ENCODE assay signal across 10 cellular contexts in genomic region chr16:4327386-4327781, GRCh38. TPM values are rescaled to one million over a fixed set of nuclear protein-coding genes. Genes with fewer than 3 reads are reported as not detected.
DNase-seq lines count a peak whose midpoint lies in the region; ATAC-seq, FAIRE-seq and TF ChIP-seq lines count a peak whose summit lies in the region.
"Had no signal": no experiment of that assay in that cellular context is flagged by ENCODE, and none has a peak within 500 bp of the region (broad histone marks: within the 10 kb centered on the region; RNA-seq: fewer than 3 reads in every experiment).

No MANE protein-coding gene starts in this region.

- ATAC-seq in A549, result no peak
- no peak for ATAC-seq in HG03469 (IDR thresholded peaks at IDR 0.05; ENCODE audit: unreplicated experiment)

- H3K27ac ChIP-seq in A549 (peak overlapping the region in 1 of 2 experiments; percentile 87; a peak in 3 of 6 replicates), OCI-LY3 (ENCODE audit: low read length) (no peak overlapping the region), esophagus squamous epithelium (peak overlapping the region in 3 of 4 donors; percentile 64 to 87 (median 72)), parathyroid adenoma (peak overlapping the region; percentile 90)

- TF ChIP-seq POLR2A in A549 (IDR thresholded peaks at IDR 0.05; ENCODE audit: low read length) (no peak), esophagus squamous epithelium (IDR thresholded peaks at IDR 0.05) (no peak)

- H3K36me3 ChIP-seq in OCI-LY3 (replicated peaks; ENCODE audit: low read depth, low read length) (no peaks in the 10 kb centered on the region), esophagus squamous epithelium (peaks cover 0 to 4% (median 0%) of the 10 kb centered on the region in 3 donors), parathyroid adenoma (ENCODE audit: control insufficient read depth, insufficient read depth, low read length) (no peaks in the 10 kb centered on the region)

- H3K27me3 ChIP-seq in OCI-LY3 (ENCODE audit: low read depth, low read length), result no peaks in the 10 kb centered on the region
- peaks cover 0 to 17% (median 0%) of the 10 kb centered on the region in 4 donors for H3K27me3 ChIP-seq in esophagus squamous epithelium
- H3K27me3 ChIP-seq in parathyroid adenoma (ENCODE audit: control insufficient read depth, insufficient read depth, low read length), result no peaks in the 10 kb centered on the region

- no peak for TF ChIP-seq CTCF in A549 (IDR thresholded peaks at IDR 0.05)
- no peak for TF ChIP-seq CTCF in OCI-LY3 (IDR thresholded peaks at IDR 0.05; ENCODE audit: low read depth, low read length)
- no peak for TF ChIP-seq CTCF in esophagus squamous epithelium (IDR thresholded peaks at IDR 0.05)
- TF ChIP-seq CTCF in parathyroid adenoma (IDR thresholded peaks at IDR 0.05), result no peak

- no peaks in the 10 kb centered on the region for H3K9me3 ChIP-seq in A549
- H3K9me3 ChIP-seq in OCI-LY3 (ENCODE audit: insufficient read depth, low read length), result no peaks in the 10 kb centered on the region
- H3K9me3 ChIP-seq in esophagus squamous epithelium, result no peaks in the 10 kb centered on the region
- H3K9me3 ChIP-seq in parathyroid adenoma (ENCODE audit: control insufficient read depth, low read length), result no peaks in the 10 kb centered on the region

- H2AFZ ChIP-seq in OCI-LY3 (ENCODE audit: low read depth, low read length) (no peak overlapping the region), parathyroid adenoma (no peak overlapping the region)

- WGBS in A549 (ENCODE audit: missing lambda C conversion rate), result 100% methylated on average over 1 of the region's 33 CpGs
- WGBS in esophagus squamous epithelium, 2 donors, result 20% methylated on average over 1 of the region's 33 CpGs; no CpG with 5 or more reads in 1 of the 2 donors

- H3K4me2 ChIP-seq in A549, result peak overlapping the region; percentile 67; the same call in 1 of the 3 replicates
- peak overlapping the region; percentile 88 for H3K4me2 ChIP-seq in OCI-LY3 (ENCODE audit: low read length)
- no peak overlapping the region for H3K4me2 ChIP-seq in parathyroid adenoma (ENCODE audit: low read length)

- no peaks in the 10 kb centered on the region for H4K20me1 ChIP-seq in OCI-LY3 (ENCODE audit: insufficient read depth, low read length)

- CTCF ChIA-PET in A549 (lab: Yijun Ruan, JAX), result interaction anchor here (0.9 to 22.8 kb wide), 11 partner anchors 13 to 77 kb away, joined by 3 to 423 read pairs (median 45); partner anchors contain the start of gene GLIS2

- H3K4me1 ChIP-seq in A549 (peaks cover 69% of the 10 kb centered on the region), OCI-LY3 (ENCODE audit: low read length) (peaks cover 19% of the 10 kb centered on the region), esophagus squamous epithelium (peaks cover 43 to 78% (median 52%) of the 10 kb centered on the region in 3 donors), parathyroid adenoma (peaks cover 48% of the 10 kb centered on the region)

- H3K79me2 ChIP-seq in OCI-LY3 (ENCODE audit: low read length) (no peaks in the 10 kb centered on the region), parathyroid adenoma (peaks cover 60% of the 10 kb centered on the region)

- TF ChIP-seq EP300 in A549 (IDR thresholded peaks at IDR 0.05), result no peak

- intact Hi-C loops in esophagus squamous epithelium (cut with DNase I), result no loop called here

- FAIRE-seq in A549 (lab: Jason Lieb, UNC), result no peak
- FAIRE-seq: GM19239 had no signal

- H3K4me3 ChIP-seq in A549, result no peak overlapping the region
- peak overlapping the region; percentile 89 for H3K4me3 ChIP-seq in OCI-LY3 (ENCODE audit: low read length)
- H3K4me3 ChIP-seq in esophagus squamous epithelium, result peak overlapping the region; percentile 16 to 74 (median 48)
- H3K4me3 ChIP-seq in parathyroid adenoma (ENCODE audit: low read depth, low read length), result no peak overlapping the region

- DNase-seq in A549 (ENCODE audit: low read depth in 1 of 2, low spot score in 1 of 2) (no peak), esophagus squamous epithelium (lab: John Stamatoyannopoulos, UW) (no peak), T-helper 2 cell (no peak), GF-D8 (lab: John Stamatoyannopoulos, UW) (no peak)
- DNase-seq in activated CD4-positive, alpha-beta T cell treated with anti-CD3 and anti-CD28 coated beads, Interleukin-2, amount 50 U/mL, for 48 hours, result no peak
- DNase-seq: NCI-H1048 had no signal

- no peak for TF ChIP-seq RAD21 in A549 (conservative IDR thresholded peaks at IDR 0.05 in 1 of 2, IDR thresholded peaks at IDR 0.05 in 1 of 2)

- POLR2A ChIA-PET in A549 (lab: Yijun Ruan, JAX), result no interaction called here

- H3K9ac ChIP-seq in OCI-LY3 (ENCODE audit: low read length) (peak overlapping the region; percentile 82; the same call in 1 of the 2 replicates), parathyroid adenoma (no peak overlapping the region)

TF ChIP-seq in A549, 52 proteins besides CTCF, POLR2A, EP300 and RAD21:
- TF ChIP-seq RCOR1 (IDR thresholded peaks at IDR 0.05; ENCODE audit: low read depth, low read length) (no peak), FOSL2 (IDR thresholded peaks at IDR 0.05) (no peak), FOSL2 (CRISPR knock-in tag; IDR thresholded peaks at IDR 0.05) (no peak), MAX (IDR thresholded peaks at IDR 0.05) (no peak), REST (IDR thresholded peaks at IDR 0.05) (no peak)

RNA-seq across cellular contexts. Expression of gene GLIS2, which starts 11.5 kb away (rescaled TPM):
- polyA plus RNA-seq in A549 (2011; rRNA removed), result 5.5 and 6.8 TPM in 2 replicates
- 20.8 and 29.4 TPM in 2 replicates for polyA plus RNA-seq in A549 (2012; cell fraction: cytosol; rRNA removed)
- polyA plus RNA-seq in A549 (2012; cell fraction: nucleus; rRNA removed), result 37.1 and 54.5 TPM in 2 replicates
- 15.8 to 19.5 TPM (median 16.3 TPM) in 3 replicates for polyA plus RNA-seq in A549 (2017; fragmentation: RNase III; extraction: RNeasy Plus Mini Kit Qiagen cat#74134 plus additional on column Dnase treatment)
- polyA minus RNA-seq in A549 (2011; rRNA and poly(A)+ RNA removed), result 3.3 and 6.4 TPM in 2 replicates
- total RNA-seq in esophagus squamous epithelium, result 1 to 10 TPM in 1 of 4 donors, under 1 TPM in 3; 0.30 to 1.7 (median 0.67) TPM

RNA-seq across cellular contexts. Expression of gene PAM16, which starts 23.7 kb away (rescaled TPM):
- 42.5 and 55.1 TPM in 2 replicates for polyA plus RNA-seq in A549 (2011; rRNA removed)
- 169 and 194 TPM in 2 replicates for polyA plus RNA-seq in A549 (2012; cell fraction: cytosol; rRNA removed)
- 144 and 160 TPM in 2 replicates for polyA plus RNA-seq in A549 (2012; cell fraction: nucleus; rRNA removed)
- polyA plus RNA-seq in A549 (2017; fragmentation: RNase III; extraction: RNeasy Plus Mini Kit Qiagen cat#74134 plus additional on column Dnase treatment), result 58.7 to 64.3 TPM (median 59.1 TPM) in 3 replicates
- polyA minus RNA-seq in A549 (2011; rRNA and poly(A)+ RNA removed), result 9.2 and 9.3 TPM in 2 replicates
- 10 to 100 TPM; 29.5 to 40.8 (median 33.2) TPM for total RNA-seq in esophagus squamous epithelium

RNA-seq across cellular contexts. Expression of gene VASN, which starts 44.3 kb away (rescaled TPM):
- polyA plus RNA-seq in A549 (2011; rRNA removed) (2.0 and 2.3 TPM in 2 replicates), A549 (2017; fragmentation: RNase III; extraction: RNeasy Plus Mini Kit Qiagen cat#74134 plus additional on column Dnase treatment) (4.0 to 4.7 TPM (median 4.2 TPM) in 3 replicates)
- polyA plus RNA-seq in A549 (2012; cell fraction: cytosol; rRNA removed), result 6.1 and 9.5 TPM in 2 replicates
- 14.0 and 32.6 TPM in 2 replicates for polyA plus RNA-seq in A549 (2012; cell fraction: nucleus; rRNA removed)
- 1.3 and 1.8 TPM in 2 replicates for polyA minus RNA-seq in A549 (2011; rRNA and poly(A)+ RNA removed)
- total RNA-seq in esophagus squamous epithelium, result 10 to 100 TPM in 3 of 4 donors, 1 to 10 TPM in 1; 9.2 to 20.2 (median 14.2) TPM

RNA-seq across cellular contexts. Expression of gene TFAP4, which starts 54.6 kb away (rescaled TPM):
- polyA plus RNA-seq in A549 (2011; rRNA removed), result 7.0 and 7.2 TPM in 2 replicates
- 19.1 and 22.2 TPM in 2 replicates for polyA plus RNA-seq in A549 (2012; cell fraction: cytosol; rRNA removed)
- 25.1 and 33.1 TPM in 2 replicates for polyA plus RNA-seq in A549 (2012; cell fraction: nucleus; rRNA removed)
- polyA plus RNA-seq in A549 (2017; fragmentation: RNase III; extraction: RNeasy Plus Mini Kit Qiagen cat#74134 plus additional on column Dnase treatment), result 13.6 to 15.7 TPM (median 14.7 TPM) in 3 replicates
- polyA minus RNA-seq in A549 (2011; rRNA and poly(A)+ RNA removed), result 30.3 and 41.0 TPM in 2 replicates
- 1 to 10 TPM; 5.8 to 9.8 (median 9.3) TPM for total RNA-seq in esophagus squamous epithelium

Comparison
In these comparisons a context has a peak if more than half of its experiments do, and no peak if none do; other contexts are left out.
1. H3K4me3 ChIP-seq: peak in OCI-LY3 (single experiment) and esophagus squamous epithelium (4 of 4); none in A549 (single experiment) and parathyroid adenoma (single experiment).